Comparison of ENCODE assay signal across 11 cellular contexts in the genomic region with DNA sequence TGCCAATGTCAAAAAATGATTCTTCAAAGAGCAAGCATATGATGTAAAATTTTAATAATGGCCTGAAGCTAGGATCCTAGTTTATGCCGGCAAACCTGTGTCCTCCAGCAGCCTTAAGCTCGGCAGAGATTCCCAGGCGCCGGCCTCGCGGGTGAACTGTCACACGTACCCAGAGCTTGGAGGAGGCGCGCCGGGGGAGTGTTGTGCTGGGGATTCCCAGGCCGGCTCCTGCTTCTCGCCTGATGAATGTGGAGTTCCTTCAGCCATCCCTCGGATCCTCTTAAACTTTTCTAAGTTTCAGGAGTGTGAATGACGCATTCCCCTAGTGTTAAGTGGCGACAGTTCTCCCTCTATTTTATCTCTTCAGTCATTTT. TPM values are rescaled to one million over a fixed set of nuclear protein-coding genes. Genes with fewer than 3 reads are reported as not detected.
DNase-seq lines count a peak whose midpoint lies in the region; ATAC-seq and TF ChIP-seq lines count a peak whose summit lies in the region.
"Had no signal": no experiment of that assay in that cellular context is flagged by ENCODE, and none has a peak within 500 bp of the region (broad histone marks: within the 10 kb centered on the region; RNA-seq: fewer than 3 reads in every experiment).

No MANE protein-coding gene starts in this region.

- no peak overlapping the region for H3K27ac ChIP-seq in iPS-20b (ENCODE audit: low read length)
- H3K27ac ChIP-seq: SK-N-MC had no signal

- no peaks in the 10 kb centered on the region for H3K9me3 ChIP-seq in iPS-20b (ENCODE audit: insufficient read depth, low read depth, low read length)
- H3K9me3 ChIP-seq: ascending aorta had no signal

- peaks cover 7% of the 10 kb centered on the region; the same call in 1 of the 2 replicates for H3K4me1 ChIP-seq in iPS-20b (ENCODE audit: insufficient read depth, low read length)

- H3K9me3 Mint-ChIP-seq in WTC11 = 0 out of 2 replicates have a peak, but pooled peaks cover 5% of the 10 kb centered on the region
- no peaks in the 10 kb centered on the region for H3K9me3 Mint-ChIP-seq in stimulated activated memory B cell treated with anti-CD40 and anti-IgM and Interleukin-4, amounts not matched to agents 10 μg/mL and 1 μg/mL and 100 μg/mL, for 72 hours

- peaks cover 79% of the 10 kb centered on the region for H3K27me3 ChIP-seq in iPS-20b (ENCODE audit: insufficient read depth, low read length)
- H3K27me3 ChIP-seq: ascending aorta had no signal

- POLR2A ChIA-PET in WTC11 (lab: Charles Lee) = no interaction called here

- peak; percentile 21 for ATAC-seq in Right ventricle myocardium superior (ENCODE audit: poor library complexity)
- ATAC-seq in Right ventricle myocardium inferior = no peak
- ATAC-seq in WTC11 = no peak
- ATAC-seq in stimulated activated memory B cell treated with anti-CD40 and anti-IgM and Interleukin-4, amounts not matched to agents 10 μg/mL and 1 μg/mL and 100 μg/mL, for 72 hours = no peak

- CTCF ChIA-PET in WTC11 (lab: Charles Lee) = interaction anchor here (0.6 to 5.3 kb wide), 12 partner anchors 10 to 290 kb away, joined by 3 to 23 read pairs (median 4); a partner anchor contains a TSS

- peaks cover 74% of the 10 kb centered on the region for H3K27me3 Mint-ChIP-seq in WTC11 (ENCODE audit: low read depth)
- peaks cover 46% of the 10 kb centered on the region for H3K27me3 Mint-ChIP-seq in stimulated activated memory B cell treated with anti-CD40 and anti-IgM and Interleukin-4, amounts not matched to agents 10 μg/mL and 1 μg/mL and 100 μg/mL, for 72 hours

- intact Hi-C loops in Right ventricle myocardium superior (cut with DNase I) (no loop called here), Right ventricle myocardium inferior (cut with DNase I) (no loop called here)

- in situ Hi-C loops in ACHN (cut with HindIII; ENCODE audit: low pct_ligation_motif_present, low pct_unique_long_range_greater_than_20kb, low sequenced_read_pairs) = no loop called here

- peaks cover 18% of the 10 kb centered on the region for H3K4me1 Mint-ChIP-seq in WTC11
- H3K4me1 Mint-ChIP-seq in stimulated activated memory B cell treated with anti-CD40 and anti-IgM and Interleukin-4, amounts not matched to agents 10 μg/mL and 1 μg/mL and 100 μg/mL, for 72 hours = peaks cover 32% of the 10 kb centered on the region

- TF ChIP-seq CTCF in WTC11 (IDR thresholded peaks at IDR 0.05) = no peak

- no peak overlapping the region for H3K9ac ChIP-seq in iPS-20b (ENCODE audit: low read depth, low read length)

- H3K4me3 ChIP-seq in iPS-20b (ENCODE audit: low read length) = peak overlapping the region; percentile 43; the same call in 1 of the 2 replicates
- H3K4me3 ChIP-seq: SK-N-MC had no signal

- DNase-seq in Right ventricle myocardium superior (no peak), Right ventricle myocardium inferior (ENCODE audit: missing footprints) (no peak), WTC11 (ENCODE audit: low spot score) (peak; percentile 50), AG20443 (ENCODE audit: low spot score) (no peak), ACHN (no peak), NCI-H69 (lab: John Stamatoyannopoulos, UW) (no peak)
- DNase-seq: NCI-H1417 treated with DMSO at 0.1 percent for 48 hours had no signal

- peak overlapping the region; percentile 61 for H3K4me3 Mint-ChIP-seq in WTC11
- peak overlapping the region; percentile 69 for H3K4me3 Mint-ChIP-seq in stimulated activated memory B cell treated with anti-CD40 and anti-IgM and Interleukin-4, amounts not matched to agents 10 μg/mL and 1 μg/mL and 100 μg/mL, for 72 hours

- H3K36me3 ChIP-seq in iPS-20b (ENCODE audit: insufficient read depth, low read depth, low read length) = no peaks in the 10 kb centered on the region
- H3K36me3 ChIP-seq: ascending aorta had no signal

- no peak overlapping the region for H3K27ac Mint-ChIP-seq in WTC11
- H3K27ac Mint-ChIP-seq in stimulated activated memory B cell treated with anti-CD40 and anti-IgM and Interleukin-4, amounts not matched to agents 10 μg/mL and 1 μg/mL and 100 μg/mL, for 72 hours = no peak overlapping the region

- H3K36me3 Mint-ChIP-seq in WTC11 = no peaks in the 10 kb centered on the region; the same call in 1 of the 2 replicates
- H3K36me3 Mint-ChIP-seq in stimulated activated memory B cell treated with anti-CD40 and anti-IgM and Interleukin-4, amounts not matched to agents 10 μg/mL and 1 μg/mL and 100 μg/mL, for 72 hours = no peaks in the 10 kb centered on the region

TF ChIP-seq in WTC11, 78 proteins besides CTCF, POLR2A, EP300 and RAD21:
- TF ChIP-seq KAT7 (CRISPR knock-in tag; IDR thresholded peaks at IDR 0.05; ENCODE audit: borderline replicate concordance) = no peak
- TF ChIP-seq, protein P1, sequence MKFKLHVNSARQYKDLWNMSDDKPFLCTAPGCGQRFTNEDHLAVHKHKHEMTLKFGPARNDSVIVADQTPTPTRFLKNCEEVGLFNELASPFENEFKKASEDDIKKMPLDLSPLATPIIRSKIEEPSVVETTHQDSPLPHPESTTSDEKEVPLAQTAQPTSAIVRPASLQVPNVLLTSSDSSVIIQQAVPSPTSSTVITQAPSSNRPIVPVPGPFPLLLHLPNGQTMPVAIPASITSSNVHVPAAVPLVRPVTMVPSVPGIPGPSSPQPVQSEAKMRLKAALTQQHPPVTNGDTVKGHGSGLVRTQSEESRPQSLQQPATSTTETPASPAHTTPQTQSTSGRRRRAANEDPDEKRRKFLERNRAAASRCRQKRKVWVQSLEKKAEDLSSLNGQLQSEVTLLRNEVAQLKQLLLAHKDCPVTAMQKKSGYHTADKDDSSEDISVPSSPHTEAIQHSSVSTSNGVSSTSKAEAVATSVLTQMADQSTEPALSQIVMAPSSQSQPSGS (CRISPR knock-in tag; IDR thresholded peaks at IDR 0.05; ENCODE audit: borderline replicate concordance, low read depth) = no peak
- TF ChIP-seq ATF1 (CRISPR knock-in tag; IDR thresholded peaks at IDR 0.05) = no peak
- TF ChIP-seq, protein P2, sequence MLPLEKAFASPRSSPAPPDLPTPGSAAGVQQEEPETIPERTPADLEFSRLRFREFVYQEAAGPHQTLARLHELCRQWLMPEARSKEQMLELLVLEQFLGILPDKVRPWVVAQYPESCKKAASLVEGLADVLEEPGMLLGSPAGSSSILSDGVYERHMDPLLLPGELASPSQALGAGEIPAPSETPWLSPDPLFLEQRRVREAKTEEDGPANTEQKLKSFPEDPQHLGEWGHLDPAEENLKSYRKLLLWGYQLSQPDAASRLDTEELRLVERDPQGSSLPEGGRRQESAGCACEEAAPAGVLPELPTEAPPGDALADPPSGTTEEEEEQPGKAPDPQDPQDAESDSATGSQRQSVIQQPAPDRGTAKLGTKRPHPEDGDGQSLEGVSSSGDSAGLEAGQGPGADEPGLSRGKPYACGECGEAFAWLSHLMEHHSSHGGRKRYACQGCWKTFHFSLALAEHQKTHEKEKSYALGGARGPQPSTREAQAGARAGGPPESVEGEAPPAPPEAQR (CRISPR knock-in tag; IDR thresholded peaks at IDR 0.05) = no peak
- TF ChIP-seq JUN (CRISPR knock-in tag; IDR thresholded peaks at IDR 0.05) = no peak
- no peak for TF ChIP-seq ETV6 (CRISPR knock-in tag; IDR thresholded peaks at IDR 0.05)
- no peak for TF ChIP-seq SMAD4 (CRISPR knock-in tag; IDR thresholded peaks at IDR 0.05)
- TF ChIP-seq GTF2I (CRISPR knock-in tag; conservative IDR thresholded peaks at IDR 0.05) = no peak
- no peak for TF ChIP-seq NR2C2 (CRISPR knock-in tag; IDR thresholded peaks at IDR 0.05)
- TF ChIP-seq, protein P3, sequence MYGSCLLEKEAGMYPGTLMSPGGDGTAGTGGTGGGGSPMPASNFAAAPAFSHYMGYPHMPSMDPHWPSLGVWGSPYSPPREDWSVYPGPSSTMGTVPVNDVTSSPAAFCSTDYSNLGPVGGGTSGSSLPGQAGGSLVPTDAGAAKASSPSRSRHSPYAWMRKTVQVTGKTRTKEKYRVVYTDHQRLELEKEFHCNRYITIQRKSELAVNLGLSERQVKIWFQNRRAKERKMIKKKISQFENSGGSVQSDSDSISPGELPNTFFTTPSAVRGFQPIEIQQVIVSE (CRISPR knock-in tag; IDR thresholded peaks at IDR 0.05; ENCODE audit: borderline replicate concordance) = no peak
- TF ChIP-seq ESRRA (CRISPR knock-in tag; IDR thresholded peaks at IDR 0.05; ENCODE audit: borderline replicate concordance) = no peak
- TF ChIP-seq, protein P4, sequence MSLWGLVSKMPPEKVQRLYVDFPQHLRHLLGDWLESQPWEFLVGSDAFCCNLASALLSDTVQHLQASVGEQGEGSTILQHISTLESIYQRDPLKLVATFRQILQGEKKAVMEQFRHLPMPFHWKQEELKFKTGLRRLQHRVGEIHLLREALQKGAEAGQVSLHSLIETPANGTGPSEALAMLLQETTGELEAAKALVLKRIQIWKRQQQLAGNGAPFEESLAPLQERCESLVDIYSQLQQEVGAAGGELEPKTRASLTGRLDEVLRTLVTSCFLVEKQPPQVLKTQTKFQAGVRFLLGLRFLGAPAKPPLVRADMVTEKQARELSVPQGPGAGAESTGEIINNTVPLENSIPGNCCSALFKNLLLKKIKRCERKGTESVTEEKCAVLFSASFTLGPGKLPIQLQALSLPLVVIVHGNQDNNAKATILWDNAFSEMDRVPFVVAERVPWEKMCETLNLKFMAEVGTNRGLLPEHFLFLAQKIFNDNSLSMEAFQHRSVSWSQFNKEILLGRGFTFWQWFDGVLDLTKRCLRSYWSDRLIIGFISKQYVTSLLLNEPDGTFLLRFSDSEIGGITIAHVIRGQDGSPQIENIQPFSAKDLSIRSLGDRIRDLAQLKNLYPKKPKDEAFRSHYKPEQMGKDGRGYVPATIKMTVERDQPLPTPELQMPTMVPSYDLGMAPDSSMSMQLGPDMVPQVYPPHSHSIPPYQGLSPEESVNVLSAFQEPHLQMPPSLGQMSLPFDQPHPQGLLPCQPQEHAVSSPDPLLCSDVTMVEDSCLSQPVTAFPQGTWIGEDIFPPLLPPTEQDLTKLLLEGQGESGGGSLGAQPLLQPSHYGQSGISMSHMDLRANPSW (CRISPR knock-in tag; conservative IDR thresholded peaks at IDR 0.05; ENCODE audit: low read depth) = no peak

RNA-seq across cellular contexts. Expression of a gene that starts 19.1 kb away (rescaled TPM):
- total RNA-seq in Right ventricle myocardium superior (19.4 TPM), Right ventricle myocardium inferior (24.5 TPM), WTC11 (2021) (3.0 to 5.5 TPM (median 3.1 TPM) in 3 replicates)

RNA-seq across cellular contexts. Expression of a gene that starts 36.7 kb away (rescaled TPM):
- total RNA-seq in Right ventricle myocardium superior (2.5 TPM), Right ventricle myocardium inferior (2.8 TPM), WTC11 (2021) (5.9 to 7.5 TPM (median 5.9 TPM) in 3 replicates)
